In genomic region chr9:69583641-69584234, GRCh38 we compare ENCODE assay signal across 22 cellular contexts.
"Had no signal": no experiment of that assay in that cellular context is flagged by ENCODE, and none has a peak within 500 bp of the region (broad histone marks: within the 10 kb centered on the region; RNA-seq: fewer than 3 reads in every experiment).

No MANE protein-coding gene starts in this region.

- H3K27ac ChIP-seq: gastroesophageal sphincter, left ventricle myocardium inferior, psoas muscle, right lobe of liver, testis, tibial nerve, upper lobe of right lung, vagina had no signal

- H3K36me3 ChIP-seq: gastroesophageal sphincter, left ventricle myocardium inferior, right lobe of liver, tibial nerve, upper lobe of right lung, vagina had no signal

- ATAC-seq: esophagus mucosa; gastroesophageal sphincter; psoas muscle; right lobe of liver; stimulated activated naive B cell treated with anti-CD40 and anti-IgM and Interleukin-4, amounts not matched to agents 10 μg/mL and 1 μg/mL and 100 μg/mL, for 72 hours; stimulated activated naive CD8-positive, alpha-beta T cell treated with anti-CD3 and anti-CD28 coated beads, Interleukin-15, amount 100 ng/mL, for 72 hours; upper lobe of right lung had no signal

- DNase-seq: cortex of kidney; dorsolateral prefrontal cortex; effector memory CD4-positive, alpha-beta T cell; glutamatergic neuron; islet precursor cell; left ventricle myocardium inferior; mesendoderm; naive B cell; psoas muscle; retina; right lobe of liver; stimulated activated CD4-positive, alpha-beta T cell treated with anti-CD3 and anti-CD28 coated beads, Interleukin-2, amount 100 ng/mL, for 24 hours; stimulated activated CD4-positive, alpha-beta T cell treated with anti-CD3 and anti-CD28 coated beads, Interleukin-4, amount 100 ng/mL, for 4 hours; stimulated activated naive B cell treated with anti-CD40 and anti-IgM and Interleukin-4, amounts not matched to agents 10 μg/mL and 1 μg/mL and 100 μg/mL, for 72 hours; stimulated activated naive CD8-positive, alpha-beta T cell treated with anti-CD3 and anti-CD28 coated beads, Interleukin-15, amount 100 ng/mL, for 72 hours; testis; upper lobe of right lung had no signal

- H3K9me3 ChIP-seq: gastroesophageal sphincter, left ventricle myocardium inferior, psoas muscle, right lobe of liver, testis, tibial nerve, upper lobe of right lung, vagina had no signal

- H3K27me3 ChIP-seq: dorsolateral prefrontal cortex, gastroesophageal sphincter, right lobe of liver, testis, tibial nerve, upper lobe of right lung, vagina had no signal

- H3K4me3 ChIP-seq: dorsolateral prefrontal cortex, gastroesophageal sphincter, left ventricle myocardium inferior, lung, psoas muscle, right lobe of liver, testis, tibial nerve, upper lobe of right lung, vagina had no signal
